ENCODE assay signal across 11 cellular contexts in genomic region chr18:3664563-3665178, GRCh38.
DNase-seq lines count a peak whose midpoint lies in the region; ATAC-seq lines count a peak whose summit lies in the region.
"Had no signal": no experiment of that assay in that cellular context is flagged by ENCODE, and none has a peak within 500 bp of the region (broad histone marks: within the 10 kb centered on the region; RNA-seq: fewer than 3 reads in every experiment).

No MANE protein-coding gene starts in this region.

- H3K27me3 Mint-ChIP-seq in dendritic cell treated with granulocyte-macrophage colony-stimulating factor and Interleukin-4, amounts not matched to agents 40 ng/mL and 50 ng/mL, for 4 days = no peaks in the 10 kb centered on the region

- DNase-seq in SIG-M5 treated with dmso at 0.1 percent for 504 hours (lab: John Stamatoyannopoulos, UW; ENCODE audit: unreplicated experiment) = peak; percentile 67
- no peak for DNase-seq in SIG-M5 (lab: John Stamatoyannopoulos, UW)
- peak; percentile 91 for DNase-seq in OCI-M1 (lab: John Stamatoyannopoulos, UW)
- peak; percentile 46 for DNase-seq in renal cortical epithelial cell (ENCODE audit: low read depth)
- DNase-seq in LoVo (ENCODE audit: low spot score) = no peak
- DNase-seq: 8988T; NCI-H774; stimulated activated CD8-positive, alpha-beta memory T cell treated with anti-CD3 and anti-CD28 coated beads, Interleukin-4, amount 100 ng/mL, for 48 hours had no signal

- ATAC-seq in GM21367 (IDR thresholded peaks at IDR 0.05; ENCODE audit: unreplicated experiment) (no peak), HG02623 (IDR thresholded peaks at IDR 0.05; ENCODE audit: unreplicated experiment) (no peak)

- peak overlapping the region; percentile 90 for H3K27ac Mint-ChIP-seq in dendritic cell treated with granulocyte-macrophage colony-stimulating factor and Interleukin-4, amounts not matched to agents 40 ng/mL and 50 ng/mL, for 4 days

- peaks cover 7% of the 10 kb centered on the region for H3K36me3 Mint-ChIP-seq in dendritic cell treated with granulocyte-macrophage colony-stimulating factor and Interleukin-4, amounts not matched to agents 40 ng/mL and 50 ng/mL, for 4 days (ENCODE audit: low read depth)

- peaks cover 12% of the 10 kb centered on the region for H3K9me3 Mint-ChIP-seq in dendritic cell treated with granulocyte-macrophage colony-stimulating factor and Interleukin-4, amounts not matched to agents 40 ng/mL and 50 ng/mL, for 4 days

- no peak overlapping the region for H3K4me3 Mint-ChIP-seq in dendritic cell treated with granulocyte-macrophage colony-stimulating factor and Interleukin-4, amounts not matched to agents 40 ng/mL and 50 ng/mL, for 4 days

- peaks cover 54% of the 10 kb centered on the region for H3K4me1 Mint-ChIP-seq in dendritic cell treated with granulocyte-macrophage colony-stimulating factor and Interleukin-4, amounts not matched to agents 40 ng/mL and 50 ng/mL, for 4 days (ENCODE audit: low read depth)

- intact Hi-C loops in dendritic cell treated with granulocyte-macrophage colony-stimulating factor and Interleukin-4, amounts not matched to agents 40 ng/mL and 50 ng/mL, for 4 days (cut with micrococcal nuclease) = loop anchor here (2.0 to 5.0 kb wide), 3 partner anchors 62 to 487 kb away; partner anchors contain the start of gene TGIF1

Comparison
In these comparisons a context has a peak if more than half of its experiments do, and no peak if none do; other contexts are left out.
1. DNase-seq: peak in SIG-M5 treated with dmso at 0.1 percent for 504 hours (single experiment), OCI-M1 (single experiment) and renal cortical epithelial cell (single experiment); none in SIG-M5 (single experiment) and LoVo (single experiment).